ENCODE assay signal across 8 cellular contexts in the genomic region with DNA sequence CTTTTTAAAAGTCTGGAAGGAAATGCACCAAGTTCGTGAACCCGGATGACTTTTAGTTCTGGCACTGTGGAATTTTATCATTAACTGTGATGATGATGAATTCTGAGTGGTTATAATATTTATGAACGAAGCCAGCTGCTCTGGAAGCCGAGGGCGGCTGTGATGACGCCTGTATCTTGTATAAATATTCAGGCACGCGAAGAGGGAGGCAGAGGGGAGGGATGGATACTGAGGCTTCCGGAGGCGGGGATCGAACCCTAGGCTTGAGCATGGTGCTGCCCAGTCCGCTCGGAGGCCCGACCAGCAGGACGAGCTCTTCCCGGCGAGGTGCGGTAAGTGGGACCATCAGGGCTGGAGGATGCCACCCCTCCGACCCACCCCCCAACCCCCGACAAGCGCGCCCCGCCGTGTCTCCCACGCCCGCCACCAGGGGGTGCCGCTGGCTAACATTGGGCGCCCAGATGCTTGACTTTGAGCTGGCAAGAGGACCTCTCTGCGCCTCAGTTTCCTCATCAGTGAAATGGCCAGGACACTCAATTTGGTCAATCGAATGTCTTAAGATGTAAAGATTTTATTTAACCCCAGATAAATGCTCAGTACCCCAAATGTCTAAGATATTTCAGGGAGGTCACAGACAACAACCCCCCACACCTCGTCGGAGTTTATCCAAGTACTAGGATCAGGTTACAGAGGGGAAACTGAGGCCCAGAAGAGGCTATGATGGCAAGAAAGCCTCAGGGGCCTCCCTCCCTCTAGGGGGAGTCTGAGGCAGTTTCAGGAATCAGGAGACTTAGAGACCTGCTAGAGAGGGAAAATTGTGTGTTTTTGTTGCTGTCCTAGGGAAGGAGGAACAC.
A peak's percentile ranks its signal among the peaks of the same experiment; 100 is the strongest.
DNase-seq lines count a peak whose midpoint lies in the region; ATAC-seq lines count a peak whose summit lies in the region.

No MANE protein-coding gene starts in this region.

- no peak for ATAC-seq in GM21786 (IDR thresholded peaks at IDR 0.05; ENCODE audit: unreplicated experiment)

- DNase-seq in GM04504 (ENCODE audit: low read depth) (peak; percentile 66), NCI-H2171 (lab: John Stamatoyannopoulos, UW) (peak; percentile 10), hepatic stellate cell (ENCODE audit: low spot score) (peak; percentile 93), NCI-H1048 (lab: John Stamatoyannopoulos, UW) (no peak), RKO (ENCODE audit: low spot score) (no peak)
- DNase-seq in activated naive CD4-positive, alpha-beta T cell (lab: John Stamatoyannopoulos, UW) = peak; percentile 17 to 56 (median 28)
- peak in 5 of 6 experiments; percentile 22 to 60 (median 45) for DNase-seq in stimulated activated naive CD4-positive, alpha-beta T cell (lab: John Stamatoyannopoulos, UW)

Comparison
In these comparisons a context has a peak if more than half of its experiments do, and no peak if none do; other contexts are left out.
1. DNase-seq: peak in GM04504 (single experiment), NCI-H2171 (single experiment), activated naive CD4-positive, alpha-beta T cell (4 of 4), hepatic stellate cell (single experiment) and stimulated activated naive CD4-positive, alpha-beta T cell (5 of 6); none in NCI-H1048 (single experiment) and RKO (single experiment).